19 cellular contexts compared by ENCODE assay signal in genomic region chr6:33123181-33123580, GRCh38. TPM values are rescaled to one million over a fixed set of nuclear protein-coding genes. Genes with fewer than 3 reads are reported as not detected.
DNase-seq lines count a peak whose midpoint lies in the region; ATAC-seq, FAIRE-seq and TF ChIP-seq lines count a peak whose summit lies in the region.
"Had no signal": no experiment of that assay in that cellular context is flagged by ENCODE, and none has a peak within 500 bp of the region (broad histone marks: within the 10 kb centered on the region; RNA-seq: fewer than 3 reads in every experiment).

No MANE protein-coding gene starts in this region.

- H2BK20ac ChIP-seq in H9 (ENCODE audit: low read depth, low read length, poor library complexity, severe bottlenecking): no peak overlapping the region

- H3K9me3 ChIP-seq in H9 (ENCODE audit: control insufficient read depth, low read depth, low read length) (peaks cover 7% of the 10 kb centered on the region), HUES48 (ENCODE audit: control insufficient read depth, insufficient read depth, low read length) (peaks cover 29% of the 10 kb centered on the region), iPS-18c (ENCODE audit: control insufficient read depth, insufficient read depth, low read length) (peaks cover 5% of the 10 kb centered on the region)

- no peak for ATAC-seq in natural killer cell
- ATAC-seq: Right ventricle myocardium inferior had no signal

- TF ChIP-seq CTCF in H9 (conservative IDR thresholded peaks at IDR 0.05): no peak
- TF ChIP-seq CTCF in bronchial epithelial cell (IDR thresholded peaks at IDR 0.05; ENCODE audit: insufficient read depth, low read length, severe bottlenecking): no peak
- TF ChIP-seq CTCF in natural killer cell (IDR thresholded peaks at IDR 0.05): no peak

- peaks cover 29 to 43% (median 35%) of the 10 kb centered on the region in 3 experiments for H3K36me3 Mint-ChIP-seq in H9 (ENCODE audit: insufficient read depth in 1 of 3, low read depth in 3 of 3)
- peaks cover 9% of the 10 kb centered on the region for H3K36me3 Mint-ChIP-seq in natural killer cell

- H3K27me3 ChIP-seq in H9 (ENCODE audit: insufficient read depth, low read length) (no peaks in the 10 kb centered on the region), HUES48 (ENCODE audit: control insufficient read depth, insufficient read depth, low read length) (no peaks in the 10 kb centered on the region), bronchial epithelial cell (ENCODE audit: control insufficient read depth, insufficient read depth, low read length) (no peaks in the 10 kb centered on the region)

- intact Hi-C loops in natural killer cell (cut with micrococcal nuclease): loop anchor here (2.0 kb wide), 1 partner anchor 26 kb away; no protein-coding TSS in a partner anchor

- WGBS in H9 (ENCODE audit: extremely low coverage, insufficient read length, low lambda C conversion rate): no CpG with 5 or more reads among the region's 6 CpGs

- H2BK120ac ChIP-seq in H9 (ENCODE audit: low read depth, low read length, poor library complexity, severe bottlenecking): no peak overlapping the region

- H3K27ac ChIP-seq in H9 (ENCODE audit: insufficient read length, low read depth, low read length) (no peak overlapping the region), HUES48 (ENCODE audit: low read depth, low read length) (peak overlapping the region; percentile 10)
- H3K27ac ChIP-seq: A549, KMS-11, PC-9, SJSA1 had no signal

- H2BK12ac ChIP-seq in H9 (ENCODE audit: insufficient read length, low read depth, low read length): no peak overlapping the region

- H3T11ph ChIP-seq in H9 (ENCODE audit: low read length): no peak overlapping the region

- H3K4me1 Mint-ChIP-seq in H9: peaks cover 69 to 75% of the 10 kb centered on the region in 2 experiments
- no peaks in the 10 kb centered on the region for H3K4me1 Mint-ChIP-seq in natural killer cell
- H3K4me1 Mint-ChIP-seq: CD4-positive, alpha-beta memory T cell had no signal

- no peak overlapping the region for H2AFZ ChIP-seq in H9 (ENCODE audit: low read length)
- H2AFZ ChIP-seq: PC-9 had no signal

- peaks cover 3% of the 10 kb centered on the region for H3K23me2 ChIP-seq in H9 (ENCODE audit: insufficient read length, low read depth, low read length, poor library complexity, severe bottlenecking)

- DNase-seq in H9 (no peak), bronchial epithelial cell (ENCODE audit: low read depth) (no peak), natural killer cell (no peak), kidney tubule cell (ENCODE audit: low spot score) (no peak)
- no peak for DNase-seq in activated naive CD4-positive, alpha-beta T cell (lab: John Stamatoyannopoulos, UW)
- no peak for DNase-seq in stimulated activated CD4-positive, alpha-beta T cell treated with anti-CD3 and anti-CD28 coated beads, Interleukin-15, amount 100 ng/mL, for 24 hours
- DNase-seq: GOT3; NCI-H1436; NCI-H187; NK-92 treated with Interleukin-12 subunit alpha and Interleukin-12 subunit beta, amount 100 ng/mL, for 24 hours had no signal

- H3K4me1 ChIP-seq in H9 (ENCODE audit: insufficient read depth, low read length): peaks cover 11% of the 10 kb centered on the region; the same call in 1 of the 2 replicates
- H3K4me1 ChIP-seq in HUES48 (ENCODE audit: control insufficient read depth, insufficient read depth, low read length): peaks cover 19% of the 10 kb centered on the region
- H3K4me1 ChIP-seq: A549, SJSA1 had no signal

- peaks cover 6% of the 10 kb centered on the region for H3K79me1 ChIP-seq in H9 (ENCODE audit: insufficient read depth, low read depth, low read length, poor library complexity, severe bottlenecking)

- FAIRE-seq in bronchial epithelial cell (lab: Jason Lieb, UNC): peak; percentile 50
- FAIRE-seq: A549 had no signal

- H2AK5ac ChIP-seq in H9 (ENCODE audit: insufficient read length, low read length): no peak overlapping the region

- peaks cover 1% of the 10 kb centered on the region; the same call in 1 of the 2 replicates for H3K27me3 Mint-ChIP-seq in H9 (ENCODE audit: low read depth)
- H3K27me3 Mint-ChIP-seq in natural killer cell (ENCODE audit: low read depth in 2 of 2): peaks cover 18 to 21% of the 10 kb centered on the region in 2 donors

- no peak overlapping the region for H2BK5ac ChIP-seq in H9 (ENCODE audit: insufficient read length, low read length)

- H4K20me1 ChIP-seq in H9 (ENCODE audit: control insufficient read depth, insufficient read depth, insufficient read length): no peaks in the 10 kb centered on the region

- no peak overlapping the region for H3K14ac ChIP-seq in H9 (ENCODE audit: insufficient read depth, low read length)

- H3K56ac ChIP-seq in H9 (ENCODE audit: insufficient read length, low read depth, low read length): no peak overlapping the region

- H3K4ac ChIP-seq in H9 (ENCODE audit: low read depth, low read length): no peak overlapping the region

- H3K4me3 Mint-ChIP-seq in H9: peak overlapping the region; percentile 53 to 58; a peak in 4 of 5 replicates
- H3K4me3 Mint-ChIP-seq in natural killer cell: no peak overlapping the region
- H3K4me3 Mint-ChIP-seq: CD4-positive, alpha-beta memory T cell had no signal

- H3K9me3 Mint-ChIP-seq in H9 (peaks cover 16 to 21% of the 10 kb centered on the region in 2 experiments), natural killer cell (peaks cover 2 to 4% of the 10 kb centered on the region in 2 donors)

- H3K79me2 ChIP-seq in H9 (ENCODE audit: insufficient read depth, low read length): peaks cover 25% of the 10 kb centered on the region; the same call in 1 of the 2 replicates

- no peak overlapping the region for H4K91ac ChIP-seq in H9 (ENCODE audit: insufficient read length, low read depth, low read length)

- peak overlapping the region in 1 of 3 experiments; percentile 56; a peak in 1 of 7 replicates for H3K27ac Mint-ChIP-seq in H9
- no peak overlapping the region for H3K27ac Mint-ChIP-seq in natural killer cell
- H3K27ac Mint-ChIP-seq: CD4-positive, alpha-beta memory T cell had no signal

- H3K4me2 ChIP-seq in H9 (ENCODE audit: insufficient read depth, insufficient read length, low read length): no peak overlapping the region
- H3K4me2 ChIP-seq: A549, KMS-11, PC-9 had no signal

- no peak overlapping the region for H3K23ac ChIP-seq in H9 (ENCODE audit: insufficient read length, low read depth, low read length)

- H3K4me3 ChIP-seq in HUES48 (ENCODE audit: low read depth, low read length): no peak overlapping the region
- H3K4me3 ChIP-seq in bronchial epithelial cell (ENCODE audit: low read depth, low read length): no peak overlapping the region
- H3K4me3 ChIP-seq in iPS-18c (ENCODE audit: insufficient read depth, low read depth, low read length): peak overlapping the region; percentile 22; the same call in 1 of the 2 replicates
- H3K4me3 ChIP-seq: A549, PC-9, SJSA1 had no signal

- H4K8ac ChIP-seq in H9 (replicated peaks; ENCODE audit: insufficient read length, low read depth, low read length): no peak overlapping the region

- peaks cover 55% of the 10 kb centered on the region for H3K36me3 ChIP-seq in HUES48 (ENCODE audit: control insufficient read depth, insufficient read depth, low read length)
- H3K36me3 ChIP-seq in bronchial epithelial cell (ENCODE audit: control insufficient read depth, insufficient read depth, low read length): no peaks in the 10 kb centered on the region
- H3K36me3 ChIP-seq: SJSA1 had no signal

- no peak overlapping the region for H4K5ac ChIP-seq in H9 (ENCODE audit: insufficient read length, low read depth, low read length)

- H2BK15ac ChIP-seq in H9 (ENCODE audit: low read depth, low read length): no peak overlapping the region

- H3K18ac ChIP-seq in H9 (ENCODE audit: insufficient read length, low read depth, low read length): no peak overlapping the region

- H3K9ac ChIP-seq in H9 (ENCODE audit: extremely low read depth, insufficient read length, low read length): no peak overlapping the region
- no peak overlapping the region for H3K9ac ChIP-seq in HUES48 (ENCODE audit: low read depth, low read length)
- H3K9ac ChIP-seq: KMS-11 had no signal

RNA-seq across cellular contexts. Expression of gene HLA-DPB1, which starts 47.4 kb away (rescaled TPM):
- 23.4 and 23.6 TPM in 2 replicates for total RNA-seq in H9 (2021)
- total RNA-seq in bronchial epithelial cell: 0.53 TPM in 1 of 2 replicates, not detected in the other
- total RNA-seq in natural killer cell: 100 to 1,000 TPM in 1 of 3 donors, 10 to 100 TPM in 2; 55.2 to 131 (median 77.1) TPM
- total RNA-seq: PC-9, SJSA1 had no signal

RNA-seq across cellular contexts. Expression of gene HLA-DPA1, which starts 49.7 kb away (rescaled TPM):
- total RNA-seq in H9 (2021): 2.6 and 4.0 TPM in 2 replicates
- total RNA-seq in bronchial epithelial cell: 0.26 and 1.1 TPM in 2 replicates
- 100 to 1,000 TPM in 1 of 3 donors, 10 to 100 TPM in 2; 43.1 to 135 (median 73.5) TPM for total RNA-seq in natural killer cell
- total RNA-seq: IMR-90, PC-9, SJSA1 had no signal

Comparison
In these comparisons a context has a peak if more than half of its experiments do, and no peak if none do; other contexts are left out.
1. RNA of gene HLA-DPB1, which starts 47.4 kb away (total RNA-seq): 55.2 to 131 TPM in natural killer cell and 23.4 to 23.6 TPM in H9; 0.53 TPM in bronchial epithelial cell; every median in the first group is over 10 times any median in the second.